29 cellular contexts compared by ENCODE assay signal in the genomic region with DNA sequence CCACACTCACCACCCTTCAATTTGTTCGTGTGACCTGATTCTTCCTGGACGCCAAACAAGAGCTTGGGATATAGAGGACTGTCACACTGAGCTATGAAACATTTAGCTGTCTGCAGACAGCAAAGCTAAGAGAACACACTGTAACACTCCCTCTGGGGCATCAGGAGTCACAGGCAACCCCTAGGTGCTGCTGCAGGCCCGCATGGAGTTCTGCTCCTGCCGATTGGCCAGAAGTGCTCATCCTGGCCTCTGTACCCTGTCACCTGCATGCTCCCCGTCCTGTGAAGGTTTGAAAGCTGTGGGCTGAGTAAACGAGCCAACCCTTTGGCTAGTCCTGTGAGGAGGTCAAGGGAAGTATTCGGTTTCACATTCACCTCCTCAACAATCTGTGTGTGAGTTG.
"Had no signal": no experiment of that assay in that cellular context is flagged by ENCODE, and none has a peak within 500 bp of the region (broad histone marks: within the 10 kb centered on the region; RNA-seq: fewer than 3 reads in every experiment).

No MANE protein-coding gene starts in this region.

- H3K27me3 ChIP-seq: left lung, pancreas, stomach, testis, thyroid gland, transverse colon, upper lobe of left lung had no signal

- H3K4me1 Mint-ChIP-seq: immature natural killer cell; stimulated activated naive B cell treated with anti-CD40 and anti-IgM and Interleukin-4, amounts not matched to agents 10 μg/mL and 1 μg/mL and 100 μg/mL, for 72 hours had no signal

- H3K27ac ChIP-seq: left lung, lower lobe of right lung, pancreas, prostate gland, skin epidermis, stomach, testis, thyroid gland, transverse colon, upper lobe of left lung had no signal

- H3K4me3 Mint-ChIP-seq: immature natural killer cell; naive thymus-derived CD8-positive, alpha-beta T cell; nephron; stimulated activated naive B cell treated with anti-CD40 and anti-IgM and Interleukin-4, amounts not matched to agents 10 μg/mL and 1 μg/mL and 100 μg/mL, for 72 hours had no signal

- H3K27ac Mint-ChIP-seq: immature natural killer cell; nephron; stimulated activated naive B cell treated with anti-CD40 and anti-IgM and Interleukin-4, amounts not matched to agents 10 μg/mL and 1 μg/mL and 100 μg/mL, for 72 hours had no signal

- H3K4me1 ChIP-seq: left lung, lower lobe of right lung, pancreas, prostate gland, stomach, testis, thyroid gland, transverse colon, upper lobe of left lung had no signal

- ATAC-seq: left colon; left lung; lower lobe of right lung; naive thymus-derived CD8-positive, alpha-beta T cell; pancreas; right cardiac atrium; sciatic nerve; stimulated activated naive B cell treated with anti-CD40 and anti-IgM and Interleukin-4, amounts not matched to agents 10 μg/mL and 1 μg/mL and 100 μg/mL, for 72 hours; stimulated activated naive CD8-positive, alpha-beta T cell treated with anti-CD3 and anti-CD28 coated beads, Interleukin-15, Interleukin-2, amounts not matched to agents 100 U/mL and 50 U/mL, for 24 hours had no signal

- H3K36me3 ChIP-seq: left lung, lower lobe of right lung, pancreas, prostate gland, thyroid gland, transverse colon, upper lobe of left lung had no signal

- H3K9me3 Mint-ChIP-seq: immature natural killer cell; stimulated activated naive B cell treated with anti-CD40 and anti-IgM and Interleukin-4, amounts not matched to agents 10 μg/mL and 1 μg/mL and 100 μg/mL, for 72 hours had no signal

- H3K27me3 Mint-ChIP-seq: naive thymus-derived CD8-positive, alpha-beta T cell; stimulated activated naive B cell treated with anti-CD40 and anti-IgM and Interleukin-4, amounts not matched to agents 10 μg/mL and 1 μg/mL and 100 μg/mL, for 72 hours had no signal

- H3K4me3 ChIP-seq: left lung, lower lobe of right lung, pancreas, prostate gland, skin epidermis, stomach, testis, thyroid gland, transverse colon, upper lobe of left lung had no signal

- DNase-seq: hippocampal formation; immature natural killer cell; kidney; left colon; left lung; lower lobe of right lung; mammary epithelial cell; mesenchymal stem cell; naive thymus-derived CD8-positive, alpha-beta T cell; nucleus accumbens; pancreas; posterior cingulate gyrus; retina; right cardiac atrium; stimulated activated CD4-positive, alpha-beta T cell treated with anti-CD3 and anti-CD28 coated beads, Interleukin-12 subunit alpha, Interleukin-12 subunit beta, amount 100 ng/mL, for 4 hours; stimulated activated CD4-positive, alpha-beta T cell treated with anti-CD3 and anti-CD28 coated beads, Interleukin-15, amount 100 ng/mL, for 24 hours; stimulated activated CD4-positive, alpha-beta T cell treated with anti-CD3 and anti-CD28 coated beads, Interleukin-2, amount 100 ng/mL, for 24 hours; stimulated activated CD4-positive, alpha-beta T cell treated with anti-CD3 and anti-CD28 coated beads, Interleukin-4, amount 100 ng/mL, for 1 hour; stimulated activated naive B cell treated with anti-CD40 and anti-IgM and Interleukin-4, amounts not matched to agents 10 μg/mL and 1 μg/mL and 100 μg/mL, for 72 hours; stimulated activated naive CD8-positive, alpha-beta T cell treated with anti-CD3 and anti-CD28 coated beads, Interleukin-15, Interleukin-2, amounts not matched to agents 100 U/mL and 50 U/mL, for 24 hours; stomach; testis; thyroid gland; transverse colon had no signal

- H3K9me3 ChIP-seq: left lung, lower lobe of right lung, pancreas, prostate gland, stomach, testis, thyroid gland, transverse colon, upper lobe of left lung had no signal
